ENCODE assay signal across 16 cellular contexts in the genomic region with DNA sequence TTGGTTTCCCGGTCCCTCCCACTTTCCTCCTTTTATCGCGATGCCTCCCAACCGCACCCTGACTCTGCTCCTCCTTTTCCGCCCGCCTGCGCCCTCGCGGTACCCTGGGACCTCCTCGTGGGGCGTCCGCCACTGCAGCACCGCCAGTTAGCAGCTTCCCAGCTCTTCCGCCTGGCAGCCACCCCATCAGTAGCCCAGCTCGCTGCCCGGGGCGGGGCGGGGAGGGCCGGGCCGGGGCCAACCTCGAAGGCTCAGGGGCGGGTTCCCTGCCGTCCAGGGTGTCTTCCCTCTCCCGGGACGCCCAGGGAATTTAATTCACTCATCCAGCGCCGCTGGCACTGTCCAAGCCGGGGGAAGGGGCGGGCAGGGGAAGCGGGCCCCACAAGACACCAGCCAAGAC. TPM values are rescaled to one million over a fixed set of nuclear protein-coding genes. Genes with fewer than 3 reads are reported as not detected.
DNase-seq lines count a peak whose midpoint lies in the region; ATAC-seq and TF ChIP-seq lines count a peak whose summit lies in the region.
"Had no signal": no experiment of that assay in that cellular context is flagged by ENCODE, and none has a peak within 500 bp of the region (broad histone marks: within the 10 kb centered on the region; RNA-seq: fewer than 3 reads in every experiment).

No MANE protein-coding gene starts in this region.

- H3K9me2 ChIP-seq in SK-N-SH: no peaks in the 10 kb centered on the region

- peaks cover 7% of the 10 kb centered on the region for H3F3A ChIP-seq in SK-N-SH (replicated peaks; ENCODE audit: insufficient read depth)

- ATAC-seq in SK-N-SH treated with all-trans-retinoic acid at 6 μM for 48 hours (no peak), HG02798 (IDR thresholded peaks at IDR 0.05; ENCODE audit: poor library complexity, unreplicated experiment) (no peak)

- no peak for TF ChIP-seq RAD21 in SK-N-SH (IDR thresholded peaks at IDR 0.05; ENCODE audit: low read length)

- H3K27me3 ChIP-seq in SK-N-SH (ENCODE audit: insufficient read depth): no peaks in the 10 kb centered on the region
- H3K27me3 ChIP-seq in H7 (ENCODE audit: control insufficient read depth, insufficient read depth, low read length): no peaks in the 10 kb centered on the region
- peaks cover 0 to 40% (median 25%) of the 10 kb centered on the region in 4 donors for H3K27me3 ChIP-seq in esophagus muscularis mucosa
- H3K27me3 ChIP-seq in suprapubic skin: peaks cover 41% of the 10 kb centered on the region
- H3K27me3 ChIP-seq: BLaER1 had no signal

- H2AFZ ChIP-seq in SK-N-SH (ENCODE audit: low read depth): no peak overlapping the region
- H2AFZ ChIP-seq: PC-9 had no signal

- CTCF ChIA-PET in SK-N-SH (lab: Yijun Ruan, JAX): no interaction called here

- TF ChIP-seq CTCF in SK-N-SH (IDR thresholded peaks at IDR 0.05) (no peak), esophagus muscularis mucosa (IDR thresholded peaks at IDR 0.05) (no peak), suprapubic skin (IDR thresholded peaks at IDR 0.05) (no peak)

- TF ChIP-seq EP300 in SK-N-SH (IDR thresholded peaks at IDR 0.05; ENCODE audit: borderline replicate concordance in 1 of 2, low read depth in 1 of 2, low read length in 1 of 2) (no peak), esophagus muscularis mucosa (IDR thresholded peaks at IDR 0.05) (no peak), suprapubic skin (IDR thresholded peaks at IDR 0.05) (no peak)

- intact Hi-C loops in esophagus muscularis mucosa (cut with DNase I): loop anchor here (10.0 kb wide), 1 partner anchor 513 kb away; no protein-coding TSS in a partner anchor

- H4K20me1 ChIP-seq in SK-N-SH (ENCODE audit: insufficient read depth): no peaks in the 10 kb centered on the region
- H4K20me1 ChIP-seq: BLaER1 had no signal

- DNase-seq in SK-N-SH (peak; percentile 9), H7 (peak; percentile 25), esophagus muscularis mucosa (ENCODE audit: extremely low spot score) (no peak), suprapubic skin (ENCODE audit: low spot score in 2 of 2) (no peak), NCI-H128 (lab: John Stamatoyannopoulos, UW; ENCODE audit: unreplicated experiment) (no peak), NCI-H524 treated with DMSO at 0.1 percent for 48 hours (lab: John Stamatoyannopoulos, UW) (no peak)
- DNase-seq: DMS153, HCEC 1CT, NCI-H1694 treated with DMSO at 0.1 percent for 48 hours, NCI-H446, NCI-H774, PC-9 had no signal

- H3K79me2 ChIP-seq in SK-N-SH (ENCODE audit: insufficient read depth): peaks cover 24% of the 10 kb centered on the region

- no peak overlapping the region for H3K9ac ChIP-seq in SK-N-SH
- H3K9ac ChIP-seq: BLaER1 had no signal

- no peaks in the 10 kb centered on the region for H3K36me3 ChIP-seq in SK-N-SH (replicated peaks in 1 of 2; ENCODE audit: control insufficient read depth in 1 of 2, insufficient read depth in 2 of 2, low read length in 1 of 2)
- 0 out of 2 replicates have a peak, but pooled peaks cover under 1% of the 10 kb centered on the region for H3K36me3 ChIP-seq in H7 (replicated peaks; ENCODE audit: control insufficient read depth, insufficient read depth, low read length)
- H3K36me3 ChIP-seq in esophagus muscularis mucosa: no peaks in the 10 kb centered on the region
- H3K36me3 ChIP-seq in suprapubic skin: no peaks in the 10 kb centered on the region

- 95% methylated on average over 30 of the region's 30 CpGs for WGBS in SK-N-SH (ENCODE audit: low lambda C conversion rate)
- WGBS in esophagus muscularis mucosa: 47% methylated on average over 19 of the region's 30 CpGs
- WGBS in suprapubic skin: 46% methylated on average over 10 of the region's 30 CpGs

- H3K4me1 ChIP-seq in SK-N-SH (ENCODE audit: control insufficient read depth in 1 of 2, insufficient read depth in 2 of 2, low read depth in 1 of 2, low read length in 1 of 2) (peaks cover 3 to 7% of the 10 kb centered on the region in 2 experiments; a peak in 2 of 4 replicates), esophagus muscularis mucosa (peaks cover 8 to 21% (median 20%) of the 10 kb centered on the region in 4 donors), suprapubic skin (peaks cover 11% of the 10 kb centered on the region)

- H3K4me3 ChIP-seq in SK-N-SH (ENCODE audit: low read depth in 2 of 2, low read length in 1 of 2) (no peak overlapping the region), H7 (ENCODE audit: insufficient read depth, low read depth, low read length) (no peak overlapping the region), esophagus muscularis mucosa (peak overlapping the region in 3 of 4 donors; percentile 32 to 36 (median 33)), suprapubic skin (peak overlapping the region; percentile 22)
- H3K4me3 ChIP-seq: BLaER1, PC-9 had no signal

- no peaks in the 10 kb centered on the region for H3K9me3 ChIP-seq in SK-N-SH
- H3K9me3 ChIP-seq in esophagus muscularis mucosa: no peaks in the 10 kb centered on the region
- H3K9me3 ChIP-seq in suprapubic skin: no peaks in the 10 kb centered on the region

- H3K4me2 ChIP-seq in SK-N-SH: no peak overlapping the region
- H3K4me2 ChIP-seq: BLaER1, PC-9 had no signal

- POLR2A ChIA-PET in SK-N-SH (lab: Yijun Ruan, JAX): no interaction called here

- TF ChIP-seq POLR2A in esophagus muscularis mucosa (IDR thresholded peaks at IDR 0.05; ENCODE audit: low read depth) (no peak), suprapubic skin (IDR thresholded peaks at IDR 0.05) (no peak)

- H3K27ac ChIP-seq in SK-N-SH (ENCODE audit: low read depth in 2 of 2, low read length in 1 of 2) (no peak overlapping the region), esophagus muscularis mucosa (replicated peaks in 1 of 4) (no peak overlapping the region), suprapubic skin (no peak overlapping the region)
- H3K27ac ChIP-seq: 22Rv1, BLaER1, PC-9 had no signal

TF ChIP-seq in SK-N-SH, 30 proteins besides CTCF, POLR2A, EP300 and RAD21 (continues in another document):
- TF ChIP-seq RFX5 (IDR thresholded peaks at IDR 0.05; ENCODE audit: low read length) (no peak), MXI1 (IDR thresholded peaks at IDR 0.05; ENCODE audit: low read depth, low read length) (no peak), RCOR1 (IDR thresholded peaks at IDR 0.05; ENCODE audit: low read length) (no peak), FOXJ3 (CRISPR knock-in tag; IDR thresholded peaks at IDR 0.05) (no peak), SIN3A (IDR thresholded peaks at IDR 0.05; ENCODE audit: borderline replicate concordance, low read depth, low read length) (no peak), TEAD4 (IDR thresholded peaks at IDR 0.05; ENCODE audit: borderline replicate concordance, insufficient read depth) (no peak), TAF1 (IDR thresholded peaks at IDR 0.05; ENCODE audit: borderline replicate concordance, low read depth, low read length) (no peak), NRF1 (IDR thresholded peaks at IDR 0.05; ENCODE audit: low read depth, low read length) (no peak), TCF12 (IDR thresholded peaks at IDR 0.05) (no peak), FOXM1 (IDR thresholded peaks at IDR 0.05; ENCODE audit: low read depth) (no peak)
- TF ChIP-seq, protein P1, sequence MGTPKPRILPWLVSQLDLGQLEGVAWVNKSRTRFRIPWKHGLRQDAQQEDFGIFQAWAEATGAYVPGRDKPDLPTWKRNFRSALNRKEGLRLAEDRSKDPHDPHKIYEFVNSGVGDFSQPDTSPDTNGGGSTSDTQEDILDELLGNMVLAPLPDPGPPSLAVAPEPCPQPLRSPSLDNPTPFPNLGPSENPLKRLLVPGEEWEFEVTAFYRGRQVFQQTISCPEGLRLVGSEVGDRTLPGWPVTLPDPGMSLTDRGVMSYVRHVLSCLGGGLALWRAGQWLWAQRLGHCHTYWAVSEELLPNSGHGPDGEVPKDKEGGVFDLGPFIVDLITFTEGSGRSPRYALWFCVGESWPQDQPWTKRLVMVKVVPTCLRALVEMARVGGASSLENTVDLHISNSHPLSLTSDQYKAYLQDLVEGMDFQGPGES (IDR thresholded peaks at IDR 0.05; ENCODE audit: low read depth, low read length): no peak

TF ChIP-seq in SK-N-SH treated with all-trans-retinoic acid at 6 μM for 48 hours, 23 proteins besides CTCF, POLR2A, EP300 and RAD21:
- TF ChIP-seq ZFP3 (CRISPR knock-in tag; IDR thresholded peaks at IDR 0.05) (no peak), ISL1 (CRISPR knock-in tag; IDR thresholded peaks at IDR 0.05) (no peak), PPARA (CRISPR knock-in tag; IDR thresholded peaks at IDR 0.05; ENCODE audit: borderline replicate concordance) (no peak), TCF4 (CRISPR knock-in tag; IDR thresholded peaks at IDR 0.05; ENCODE audit: borderline replicate concordance) (no peak), OSR1 (CRISPR knock-in tag; IDR thresholded peaks at IDR 0.05) (no peak), ZC3H10 (CRISPR knock-in tag; IDR thresholded peaks at IDR 0.05) (no peak), ZNF70 (CRISPR knock-in tag; IDR thresholded peaks at IDR 0.05) (no peak), GLIS3 (CRISPR knock-in tag; IDR thresholded peaks at IDR 0.05) (no peak)

RNA-seq across cellular contexts. Expression of a gene that starts 2.1 kb away (rescaled TPM):
- polyA plus RNA-seq in SK-N-SH (2012; rRNA removed): 1.3 and 1.7 TPM in 2 replicates
- 1.3 and 1.8 TPM in 2 replicates for polyA plus RNA-seq in SK-N-SH (2012; cell fraction: cytosol; rRNA removed)
- 1.1 and 1.5 TPM in 2 replicates for polyA plus RNA-seq in SK-N-SH (2012; cell fraction: nucleus; rRNA removed)
- total RNA-seq in H7 (2014; rRNA removed; shearing (Covaris generic)): 21.9 and 37.8 TPM in 2 replicates
- 1 to 10 TPM; 4.0 to 9.1 (median 5.6) TPM for total RNA-seq in esophagus muscularis mucosa
- total RNA-seq in suprapubic skin: 1 to 10 TPM; 3.5 to 6.8 (median 5.3) TPM

Comparison
In these comparisons a context has a peak if more than half of its experiments do, and no peak if none do; other contexts are left out.
1. DNase-seq: peak in SK-N-SH (single experiment) and H7 (single experiment); none in esophagus muscularis mucosa (single experiment), suprapubic skin (0 of 2), NCI-H128 (single experiment) and NCI-H524 treated with DMSO at 0.1 percent for 48 hours (single experiment).
2. H3K4me3 ChIP-seq: peak in esophagus muscularis mucosa (3 of 4) and suprapubic skin (single experiment); none in SK-N-SH (0 of 2) and H7 (single experiment).